Comparison of ENCODE assay signal across 1 cellular context in the genomic region with DNA sequence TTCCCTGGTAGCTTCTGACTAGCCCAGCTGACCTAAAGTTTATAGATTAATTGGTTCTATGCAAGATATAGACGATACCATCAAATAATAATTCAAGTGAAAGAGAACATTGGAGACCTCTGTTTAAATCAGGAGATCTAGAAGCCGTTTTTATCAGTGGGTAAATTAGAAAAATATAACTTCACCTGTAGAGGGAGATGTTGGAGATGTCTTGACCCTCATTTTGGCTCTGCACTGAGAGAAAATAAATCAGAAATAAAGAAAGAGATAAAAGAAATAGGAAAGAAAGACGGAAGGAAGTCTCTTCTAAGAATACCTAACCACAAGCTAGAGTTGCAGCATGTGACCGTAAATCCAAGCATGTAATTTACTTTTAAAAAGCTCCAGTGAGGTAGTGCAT.
TF ChIP-seq lines count a peak whose summit lies in the region.

No MANE protein-coding gene starts in this region.

TF ChIP-seq in HCT116, 20 proteins besides CTCF, POLR2A, EP300 and RAD21:
- no peak for TF ChIP-seq YY1 (IDR thresholded peaks at IDR 0.05; ENCODE audit: extremely low read depth, insufficient replicate concordance, low read depth, low read length)
- TF ChIP-seq EGR1 (IDR thresholded peaks at IDR 0.05; ENCODE audit: low read depth): no peak
- TF ChIP-seq EZH2 (IDR thresholded peaks at IDR 0.05): no peak
- no peak for TF ChIP-seq ELF1 (IDR thresholded peaks at IDR 0.05; ENCODE audit: borderline replicate concordance, low read depth)
- TF ChIP-seq, protein P1, sequence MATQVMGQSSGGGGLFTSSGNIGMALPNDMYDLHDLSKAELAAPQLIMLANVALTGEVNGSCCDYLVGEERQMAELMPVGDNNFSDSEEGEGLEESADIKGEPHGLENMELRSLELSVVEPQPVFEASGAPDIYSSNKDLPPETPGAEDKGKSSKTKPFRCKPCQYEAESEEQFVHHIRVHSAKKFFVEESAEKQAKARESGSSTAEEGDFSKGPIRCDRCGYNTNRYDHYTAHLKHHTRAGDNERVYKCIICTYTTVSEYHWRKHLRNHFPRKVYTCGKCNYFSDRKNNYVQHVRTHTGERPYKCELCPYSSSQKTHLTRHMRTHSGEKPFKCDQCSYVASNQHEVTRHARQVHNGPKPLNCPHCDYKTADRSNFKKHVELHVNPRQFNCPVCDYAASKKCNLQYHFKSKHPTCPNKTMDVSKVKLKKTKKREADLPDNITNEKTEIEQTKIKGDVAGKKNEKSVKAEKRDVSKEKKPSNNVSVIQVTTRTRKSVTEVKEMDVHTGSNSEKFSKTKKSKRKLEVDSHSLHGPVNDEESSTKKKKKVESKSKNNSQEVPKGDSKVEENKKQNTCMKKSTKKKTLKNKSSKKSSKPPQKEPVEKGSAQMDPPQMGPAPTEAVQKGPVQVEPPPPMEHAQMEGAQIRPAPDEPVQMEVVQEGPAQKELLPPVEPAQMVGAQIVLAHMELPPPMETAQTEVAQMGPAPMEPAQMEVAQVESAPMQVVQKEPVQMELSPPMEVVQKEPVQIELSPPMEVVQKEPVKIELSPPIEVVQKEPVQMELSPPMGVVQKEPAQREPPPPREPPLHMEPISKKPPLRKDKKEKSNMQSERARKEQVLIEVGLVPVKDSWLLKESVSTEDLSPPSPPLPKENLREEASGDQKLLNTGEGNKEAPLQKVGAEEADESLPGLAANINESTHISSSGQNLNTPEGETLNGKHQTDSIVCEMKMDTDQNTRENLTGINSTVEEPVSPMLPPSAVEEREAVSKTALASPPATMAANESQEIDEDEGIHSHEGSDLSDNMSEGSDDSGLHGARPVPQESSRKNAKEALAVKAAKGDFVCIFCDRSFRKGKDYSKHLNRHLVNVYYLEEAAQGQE (IDR thresholded peaks at IDR 0.05; ENCODE audit: low read depth): no peak
- no peak for TF ChIP-seq ZFX (IDR thresholded peaks at IDR 0.05)
- TF ChIP-seq, protein P2, sequence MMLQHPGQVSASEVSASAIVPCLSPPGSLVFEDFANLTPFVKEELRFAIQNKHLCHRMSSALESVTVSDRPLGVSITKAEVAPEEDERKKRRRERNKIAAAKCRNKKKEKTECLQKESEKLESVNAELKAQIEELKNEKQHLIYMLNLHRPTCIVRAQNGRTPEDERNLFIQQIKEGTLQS (IDR thresholded peaks at IDR 0.05): no peak
- TF ChIP-seq SRF (IDR thresholded peaks at IDR 0.05; ENCODE audit: low read depth): no peak
- no peak for TF ChIP-seq ZNF274 (IDR thresholded peaks at IDR 0.05; ENCODE audit: low read depth, low read length)
- TF ChIP-seq CBX3 (IDR thresholded peaks at IDR 0.05; ENCODE audit: low read depth): no peak
- TF ChIP-seq POLR2AphosphoS5 (IDR thresholded peaks at IDR 0.05; ENCODE audit: low read depth, low read length): no peak
- no peak for TF ChIP-seq TCF7L2 (IDR thresholded peaks at IDR 0.05; ENCODE audit: borderline replicate concordance, extremely low read depth, insufficient read depth, insufficient read length)
- no peak for TF ChIP-seq CEBPB (IDR thresholded peaks at IDR 0.05; ENCODE audit: low read depth)
